In the genomic region with DNA sequence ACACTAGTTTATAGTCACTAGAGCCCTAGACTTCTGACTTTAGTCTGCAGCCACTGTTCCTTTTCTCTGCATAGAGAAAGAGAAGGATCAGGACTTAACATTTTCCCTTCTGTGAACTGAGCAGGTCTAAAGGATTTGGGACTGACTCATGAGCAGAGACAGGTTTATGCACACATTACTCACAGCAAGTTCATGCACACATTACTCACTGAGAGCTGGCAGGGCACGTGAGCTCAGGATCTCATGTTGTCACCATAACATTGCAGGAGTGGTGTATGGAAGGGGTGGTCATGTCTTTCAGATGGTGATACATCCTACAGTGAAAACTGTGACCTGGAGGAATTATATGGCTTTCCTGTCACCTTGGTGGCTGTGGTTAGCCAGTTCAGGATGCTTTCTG, we compare ENCODE assay signal across 11 cellular contexts. TPM values are rescaled to one million over a fixed set of nuclear protein-coding genes. Genes with fewer than 3 reads are reported as not detected.
A peak's percentile ranks its signal among the peaks of the same experiment; 100 is the strongest.
DNase-seq lines count a peak whose midpoint lies in the region; ATAC-seq, FAIRE-seq and TF ChIP-seq lines count a peak whose summit lies in the region.
"Had no signal": no experiment of that assay in that cellular context is flagged by ENCODE, and none has a peak within 500 bp of the region (broad histone marks: within the 10 kb centered on the region; RNA-seq: fewer than 3 reads in every experiment).

No MANE protein-coding gene starts in this region.

- POLR2A ChIA-PET in Panc1 (lab: Charles Lee), result no interaction called here
- POLR2A ChIA-PET in endothelial cell of umbilical vein (lab: Charles Lee), result interaction anchor here (0.9 kb wide), 1 partner anchor 9 kb away, joined by 3 read pairs; no protein-coding TSS in a partner anchor

- in situ Hi-C loops in Panc1 (cut with HindIII; ENCODE audit: low pct_unique_long_range_greater_than_20kb, low sequenced_read_pairs), result no loop called here

- H3K27ac ChIP-seq in Panc1 (ENCODE audit: low read length) (no peak overlapping the region), endothelial cell of umbilical vein (ENCODE audit: insufficient read depth, low read depth, low read length) (no peak overlapping the region), lower lobe of right lung (no peak overlapping the region)

- H3K4me3 ChIP-seq in Panc1 (ENCODE audit: low read depth in 2 of 2, low read length in 2 of 2), result no peak overlapping the region
- no peak overlapping the region for H3K4me3 ChIP-seq in endothelial cell of umbilical vein (replicated peaks in 1 of 3; ENCODE audit: insufficient read depth in 1 of 3, low read depth in 1 of 3, low read length in 3 of 3)
- no peak overlapping the region for H3K4me3 ChIP-seq in lower lobe of right lung

- H4K20me1 ChIP-seq in endothelial cell of umbilical vein (replicated peaks; ENCODE audit: control insufficient read depth, extremely low read depth, insufficient read depth, low read length), result no peaks in the 10 kb centered on the region

- peaks cover 24% of the 10 kb centered on the region for H3K36me3 Mint-ChIP-seq in nephron progenitor cell (ENCODE audit: low read depth)

- H3K4me3 Mint-ChIP-seq in nephron progenitor cell, result no peak overlapping the region

- FAIRE-seq in endothelial cell of umbilical vein (lab: Jason Lieb, UNC), result peak; percentile 80
- FAIRE-seq: GM12891 had no signal

- BruUV-seq in Panc1 (replicated peaks; lab: Mats Ljungman, UMichigan), result no TSS peak
- no TSS peak for BruUV-seq in endothelial cell of umbilical vein (replicated peaks; lab: Mats Ljungman, UMichigan)

- H3K4me2 ChIP-seq in endothelial cell of umbilical vein (ENCODE audit: insufficient read depth, low read length), result no peak overlapping the region

- peaks cover 14% of the 10 kb centered on the region for H3K36me3 ChIP-seq in Panc1 (ENCODE audit: control insufficient read depth, insufficient read depth, low read length)
- peaks cover 2 to 36% of the 10 kb centered on the region in 2 experiments for H3K36me3 ChIP-seq in endothelial cell of umbilical vein (ENCODE audit: control insufficient read depth in 2 of 2, extremely low read depth in 1 of 2, insufficient read depth in 2 of 2, low read length in 2 of 2)
- H3K36me3 ChIP-seq in lower lobe of right lung, result peaks cover 87% of the 10 kb centered on the region

- peak; percentile 56; the same call in 1 of the 2 replicates for ATAC-seq in Panc1
- no peak for ATAC-seq in GM21381 (IDR thresholded peaks at IDR 0.05; ENCODE audit: unreplicated experiment)
- no peak for ATAC-seq in lower lobe of right lung
- no peak for ATAC-seq in HG02970 (IDR thresholded peaks at IDR 0.05; ENCODE audit: low FRiP score, unreplicated experiment)

- H2AFZ ChIP-seq in endothelial cell of umbilical vein (ENCODE audit: low read depth, low read length), result no peak overlapping the region

- peaks cover 8% of the 10 kb centered on the region for H3K4me1 Mint-ChIP-seq in nephron progenitor cell

- dilution Hi-C loops in endothelial cell of umbilical vein (cut with MboI; ENCODE audit: extremely low pct_ligation_motif_present, low sequenced_read_pairs), result no loop called here

- peak overlapping the region; percentile 13 for H3K27ac Mint-ChIP-seq in nephron progenitor cell

- H3K27me3 ChIP-seq in Panc1 (ENCODE audit: control insufficient read depth, insufficient read depth, low read length) (no peaks in the 10 kb centered on the region), endothelial cell of umbilical vein (ENCODE audit: control insufficient read depth in 2 of 2, insufficient read depth in 2 of 2, low read length in 2 of 2) (no peaks in the 10 kb centered on the region), lower lobe of right lung (ENCODE audit: low read depth) (no peaks in the 10 kb centered on the region)

- H3K9me1 ChIP-seq in endothelial cell of umbilical vein (replicated peaks; ENCODE audit: control insufficient read depth, extremely low read depth, insufficient read depth, low read length), result no peaks in the 10 kb centered on the region

- no peak for TF ChIP-seq CTCF in Panc1 (IDR thresholded peaks at IDR 0.05)
- no peak for TF ChIP-seq CTCF in endothelial cell of umbilical vein (IDR thresholded peaks at IDR 0.05; ENCODE audit: extremely low read depth in 1 of 2, insufficient read depth in 1 of 2, low read depth in 1 of 2, low read length in 2 of 2)
- no peak for TF ChIP-seq CTCF in nephron progenitor cell (IDR thresholded peaks at IDR 0.05)
- no peak for TF ChIP-seq CTCF in lower lobe of right lung (IDR thresholded peaks at IDR 0.05)

- H3K4me1 ChIP-seq in Panc1 (ENCODE audit: control insufficient read depth, insufficient read depth, low read length) (no peaks in the 10 kb centered on the region), endothelial cell of umbilical vein (ENCODE audit: control insufficient read depth, extremely low read depth, insufficient read depth, low read length) (peaks cover 13% of the 10 kb centered on the region), lower lobe of right lung (no peaks in the 10 kb centered on the region)

- TF ChIP-seq POLR2A in endothelial cell of umbilical vein (IDR thresholded peaks at IDR 0.05; ENCODE audit: low read depth, low read length), result no peak

- no peaks in the 10 kb centered on the region for H3K9me3 Mint-ChIP-seq in nephron progenitor cell

- no peak overlapping the region for H3K9ac ChIP-seq in endothelial cell of umbilical vein (replicated peaks; ENCODE audit: extremely low read depth, insufficient read depth, low read length)

- intact Hi-C loops in Panc1 (cut with micrococcal nuclease; ENCODE audit: unreplicated experiment) (no loop called here), endothelial cell of umbilical vein (cut with micrococcal nuclease) (no loop called here), lower lobe of right lung (cut with DNase I) (no loop called here)

- CTCF ChIA-PET in Panc1 (lab: Charles Lee), result no interaction called here
- CTCF ChIA-PET in endothelial cell of umbilical vein (lab: Charles Lee), result interaction anchor here (1.0 to 1.4 kb wide), 2 partner anchors 11 to 42 kb away, joined by 3 read pairs; no protein-coding TSS in a partner anchor

- H3K79me2 ChIP-seq in endothelial cell of umbilical vein (ENCODE audit: control insufficient read depth, insufficient read depth, low read length), result no peaks in the 10 kb centered on the region

- H3K27me3 Mint-ChIP-seq in nephron progenitor cell (ENCODE audit: low read depth, poor library complexity), result peaks cover 2% of the 10 kb centered on the region

- H3K9me3 ChIP-seq in Panc1 (ENCODE audit: control insufficient read depth, insufficient read depth, low read depth, low read length) (no peaks in the 10 kb centered on the region), endothelial cell of umbilical vein (replicated peaks; ENCODE audit: control insufficient read depth, insufficient read depth, low read length) (no peaks in the 10 kb centered on the region), lower lobe of right lung (no peaks in the 10 kb centered on the region)

- peak; percentile 85 for DNase-seq in Daoy (ENCODE audit: low read depth)
- DNase-seq in Panc1 (ENCODE audit: low read depth, low spot score), result peak; percentile 86
- peak; percentile 36 for DNase-seq in endothelial cell of umbilical vein (ENCODE audit: low read depth, low spot score)
- DNase-seq in nephron progenitor cell, result no peak
- DNase-seq in lower lobe of right lung, result no peak
- DNase-seq in DMS79 treated with DMSO at 0.1 percent for 48 hours (lab: John Stamatoyannopoulos, UW), result no peak
- DNase-seq: activated gamma-delta T cell treated with Interleukin-2 at 50 U/mL for 16 hours, Calu3 had no signal

TF ChIP-seq in endothelial cell of umbilical vein, 7 proteins besides CTCF, POLR2A, EP300 and RAD21:
- TF ChIP-seq JUN (IDR thresholded peaks at IDR 0.05; ENCODE audit: borderline replicate concordance, insufficient read depth, insufficient read length, low read depth), result peak; percentile 17
- TF ChIP-seq EZH2 (IDR thresholded peaks at IDR 0.05; ENCODE audit: borderline replicate concordance, low read depth, low read length, severe bottlenecking), result no peak
- peak; percentile 74 for TF ChIP-seq FOS (IDR thresholded peaks at IDR 0.05; ENCODE audit: borderline replicate concordance, insufficient read depth, low read length)

RNA-seq across cellular contexts. Expression of a gene that starts 56.4 kb away (rescaled TPM):
- total RNA-seq in Daoy (2014; rRNA removed; shearing (Covaris generic)), result 28.0 and 31.0 TPM in 2 replicates
- 75.4 TPM for total RNA-seq in Panc1 (2021; ENCODE audit: unreplicated experiment)
- polyA plus RNA-seq in Panc1 (2012; ENCODE audit: insufficient read length), result 43.0 TPM
- total RNA-seq in endothelial cell of umbilical vein, result 39.5 and 48.4 TPM in 2 replicates
- 21.3 and 22.7 TPM in 2 replicates for polyA plus RNA-seq in endothelial cell of umbilical vein
- polyA plus RNA-seq in endothelial cell of umbilical vein (2011; cell fraction: cytosol; rRNA removed), result 18.7 and 19.0 TPM in 2 replicates
- polyA plus RNA-seq in endothelial cell of umbilical vein (2011; cell fraction: nucleus; rRNA removed), result 109 and 123 TPM in 2 replicates
- polyA plus RNA-seq in endothelial cell of umbilical vein (2012), result 30.9 and 34.4 TPM in 2 replicates
- polyA minus RNA-seq in endothelial cell of umbilical vein, result 43.5 and 49.1 TPM in 2 replicates
- polyA minus RNA-seq in endothelial cell of umbilical vein (2011; cell fraction: cytosol; rRNA and poly(A)+ RNA removed), result 6.8 TPM
- polyA minus RNA-seq in endothelial cell of umbilical vein (2011; cell fraction: nucleus; rRNA and poly(A)+ RNA removed), result 32.4 and 39.9 TPM in 2 replicates
- 27.3 TPM for total RNA-seq in lower lobe of right lung

Comparison
In these comparisons a context has a peak if more than half of its experiments do, and no peak if none do; other contexts are left out.
1. DNase-seq: peak in Daoy (single experiment), Panc1 (single experiment) and endothelial cell of umbilical vein (single experiment); none in nephron progenitor cell (single experiment), lower lobe of right lung (single experiment) and DMS79 treated with DMSO at 0.1 percent for 48 hours (single experiment).